27 cellular contexts compared by ENCODE assay signal in the genomic region with DNA sequence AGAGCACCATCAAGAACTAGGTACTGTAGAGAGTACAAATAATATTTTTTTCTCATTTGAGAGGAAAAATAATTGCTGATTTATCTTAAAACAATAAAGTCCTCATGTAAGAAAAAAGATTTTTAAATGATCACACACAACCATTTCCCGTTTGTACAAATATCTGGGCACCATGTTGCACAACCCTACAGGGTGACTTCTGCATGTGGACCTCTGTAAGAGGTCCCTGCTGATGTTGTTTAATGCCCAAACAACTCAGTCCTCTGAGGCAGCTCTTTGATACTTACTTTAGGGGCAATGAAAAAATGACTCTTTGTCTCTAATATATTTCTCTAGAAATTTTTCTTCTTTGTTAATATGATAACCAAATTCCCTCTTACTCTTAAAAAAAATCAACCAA.
"Had no signal": no experiment of that assay in that cellular context is flagged by ENCODE, and none has a peak within 500 bp of the region (broad histone marks: within the 10 kb centered on the region; RNA-seq: fewer than 3 reads in every experiment).

No MANE protein-coding gene starts in this region.

- ATAC-seq: activated CD8-positive, alpha-beta T cell treated with anti-CD3 and anti-CD28 coated beads for 36 hours; Panc1 had no signal

- H3K27me3 ChIP-seq: ascending aorta, cardiac muscle cell, MG63, SJCRH30 had no signal

- H3K27ac ChIP-seq: ascending aorta, cardiac muscle cell, coronary artery, SJCRH30, SK-N-MC had no signal

- H3K4me3 ChIP-seq: ascending aorta, cardiac muscle cell, coronary artery, MG63, SJCRH30, SK-N-MC had no signal

- DNase-seq: activated CD4-positive, alpha-beta T cell treated with anti-CD3 and anti-CD28 coated beads, Interleukin-2, amount 10 ng/mL, durations not matched to agents 24 days and 14 days; activated CD4-positive, alpha-beta T cell treated with anti-CD3 and anti-CD28 coated beads, Interleukin-2, amount 50 U/mL, for 4 hours; activated CD8-positive, alpha-beta T cell treated with anti-CD3 and anti-CD28 coated beads for 36 hours; activated gamma-delta T cell; activated naive CD4-positive, alpha-beta T cell treated with Interleukin-2 at 50 U/mL for 16 hours; activated naive CD8-positive, alpha-beta T cell treated with anti-CD3 and anti-CD28 coated beads, Interleukin-2, amount 10 ng/mL, durations not matched to agents 7 days and 5 days; activated T-cell treated with anti-CD3 and anti-CD28 coated beads, Interleukin-2, amount 50 U/mL, for 24 hours; amygdala; Karpas-422; KBM-7; MG63; MV-4-11; NCI-H1092 treated with DMSO at 0.1 percent for 48 hours; NCI-H187 treated with DMSO at 0.1 percent for 48 hours; NCI-H2171 treated with DMSO at 0.1 percent for 48 hours; NCI-H2227 treated with DMSO at 0.1 percent for 48 hours; NCI-H446; NCI-H510A treated with DMSO at 0.1 percent for 48 hours; NCI-H526 treated with DMSO at 0.1 percent for 48 hours; SHP77; SJCRH30; T1000 had no signal

- H3K36me3 ChIP-seq: ascending aorta, cardiac muscle cell, MG63, SJCRH30 had no signal

- H3K4me1 ChIP-seq: ascending aorta, SJCRH30 had no signal

- H3K9me3 ChIP-seq: ascending aorta, MG63, SJCRH30 had no signal
